ENCODE assay signal across 8 cellular contexts in the genomic region with DNA sequence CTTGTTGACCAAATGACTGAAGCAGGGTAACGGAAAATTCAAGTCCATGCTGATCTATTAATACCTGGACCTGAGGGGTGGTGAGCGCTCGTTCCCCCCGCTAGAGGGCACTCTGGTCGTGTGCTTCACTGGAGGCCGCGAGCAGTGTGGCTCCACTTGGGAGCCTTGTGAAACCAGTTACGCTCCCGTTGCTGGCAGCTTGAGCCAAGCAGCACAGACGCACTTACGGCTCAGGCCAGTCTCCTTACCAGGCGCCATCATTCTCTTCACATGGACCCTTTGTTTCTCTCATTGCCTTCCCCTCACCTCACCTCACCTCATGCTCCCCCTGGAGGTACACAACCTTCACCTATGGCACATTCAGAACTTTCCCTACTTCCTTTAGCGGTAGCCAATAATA.
DNase-seq lines count a peak whose midpoint lies in the region; ATAC-seq lines count a peak whose summit lies in the region.

No MANE protein-coding gene starts in this region.

- ATAC-seq in GM18909 (IDR thresholded peaks at IDR 0.05; ENCODE audit: poor library complexity, unreplicated experiment) (peak; percentile 85), HG03280 (IDR thresholded peaks at IDR 0.05; ENCODE audit: unreplicated experiment) (peak; percentile 85)

- DNase-seq in AG08396 (ENCODE audit: low spot score) (peak; percentile 86), NCI-H446 (lab: John Stamatoyannopoulos, UW) (peak; percentile 63 to 83), cerebellar cortex (ENCODE audit: low spot score) (peak; percentile 71), kidney tubule cell (ENCODE audit: low spot score) (peak; percentile 94)
- DNase-seq in activated CD4-positive, CD25-positive, alpha-beta regulatory T cell treated with anti-CD3 and anti-CD28 coated beads, Interleukin-2, amount 50 U/mL, for 72 hours = peak; percentile 65
- peak; percentile 58 to 65 for DNase-seq in stimulated activated CD4-positive, alpha-beta T cell treated with anti-CD3 and anti-CD28 coated beads, Interleukin-2, amount 100 ng/mL, for 48 hours

Comparison
In these comparisons a context has a peak if more than half of its experiments do, and no peak if none do; other contexts are left out.
1. Peak in every context shown above with its lines: DNase-seq and ATAC-seq.